Comparison of ENCODE assay signal across 8 cellular contexts in the genomic region with DNA sequence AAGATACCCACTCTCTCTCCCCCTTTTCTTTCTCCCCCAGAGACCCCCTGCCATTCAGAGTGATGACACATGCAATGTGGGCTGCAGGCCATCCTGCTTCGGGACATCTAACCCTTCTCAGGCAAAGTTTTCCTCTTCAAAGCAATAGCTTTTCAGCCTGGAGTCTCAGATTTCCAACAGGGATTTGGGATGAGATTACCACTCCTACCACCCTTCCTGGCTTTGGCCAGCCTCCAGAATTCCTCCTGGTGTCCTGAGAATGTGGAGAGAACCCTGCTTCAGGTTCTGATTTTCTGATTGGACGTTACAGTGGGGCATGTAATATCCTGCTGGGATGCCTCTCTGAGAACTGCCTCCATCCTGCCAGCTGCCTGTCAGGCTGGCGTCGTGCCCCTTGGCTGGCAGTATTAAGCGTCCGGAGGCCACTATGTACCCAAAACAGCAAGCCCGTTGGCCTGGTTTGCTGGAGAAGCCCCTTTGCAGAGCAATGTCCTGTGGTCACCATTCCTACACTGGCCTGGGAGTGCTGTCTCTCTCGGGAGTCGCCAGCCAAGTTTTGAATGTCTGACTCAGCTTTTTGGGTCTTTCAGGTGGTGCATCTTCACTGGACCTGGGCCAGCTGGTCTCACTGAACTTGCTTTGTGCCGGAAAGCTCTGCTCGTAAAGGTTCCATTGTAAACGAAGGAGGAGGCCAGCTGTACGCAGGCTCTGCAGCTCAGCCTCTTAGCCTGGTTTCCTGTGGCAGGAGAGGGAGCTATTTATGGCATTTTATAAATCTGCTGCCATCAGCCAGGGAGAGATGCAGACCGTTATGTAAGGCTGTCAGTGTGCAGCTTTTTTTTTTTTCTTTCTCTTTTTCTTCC. TPM values are rescaled to one million over a fixed set of nuclear protein-coding genes. Genes with fewer than 3 reads are reported as not detected.
DNase-seq lines count a peak whose midpoint lies in the region; ATAC-seq and TF ChIP-seq lines count a peak whose summit lies in the region.

No MANE protein-coding gene starts in this region.

- H3K27ac ChIP-seq in SJSA1 (peak overlapping the region; percentile 48), uterus (peak overlapping the region; percentile 59 to 79)

- TF ChIP-seq CTCF in epithelial cell of esophagus (IDR thresholded peaks at IDR 0.05; ENCODE audit: insufficient read depth, low read depth, low read length, missing control alignments) (no peak), uterus (IDR thresholded peaks at IDR 0.05) (no peak)

- no peaks in the 10 kb centered on the region for H3K27me3 ChIP-seq in SJSA1 (replicated peaks)
- H3K27me3 ChIP-seq in uterus, result no peaks in the 10 kb centered on the region

- peak; percentile 80 for ATAC-seq in Right ventricle myocardium inferior
- no peak for ATAC-seq in GM19328 (IDR thresholded peaks at IDR 0.05; ENCODE audit: unreplicated experiment)

- H3K36me3 ChIP-seq in SJSA1 (no peaks in the 10 kb centered on the region), uterus (no peaks in the 10 kb centered on the region)

- DNase-seq in Right ventricle myocardium inferior (ENCODE audit: missing footprints) (peak; percentile 86), cardiac septum (ENCODE audit: low spot score) (no peak), KG1 (lab: John Stamatoyannopoulos, UW) (peak; percentile 29), SJSA1 (ENCODE audit: low read depth in 1 of 2, low spot score in 2 of 2) (peak; percentile 65 to 68), epithelial cell of esophagus (ENCODE audit: low read depth) (peak; percentile 64), mucosa of gallbladder (ENCODE audit: low spot score) (peak; percentile 56), uterus (peak; percentile 60 to 76)

- no peak for TF ChIP-seq POLR2A in uterus (IDR thresholded peaks at IDR 0.05)

- peaks cover 26% of the 10 kb centered on the region for H3K4me1 ChIP-seq in SJSA1 (replicated peaks)
- peaks cover 15 to 21% of the 10 kb centered on the region in 2 donors for H3K4me1 ChIP-seq in uterus

- H3K9me3 ChIP-seq in SJSA1 (replicated peaks), result no peaks in the 10 kb centered on the region; the same call in 1 of the 2 replicates
- no peaks in the 10 kb centered on the region for H3K9me3 ChIP-seq in uterus

- H3K4me3 ChIP-seq in SJSA1 (peak overlapping the region; percentile 11), epithelial cell of esophagus (ENCODE audit: low read length) (no peak overlapping the region), uterus (peak overlapping the region; percentile 3 to 4)

- intact Hi-C loops in Right ventricle myocardium inferior (cut with DNase I) (no loop called here), cardiac septum (cut with DNase I) (loop anchor here (1.0 kb wide), 1 partner anchor 110 kb away; the partner anchor contains the start of gene ULK4), uterus (cut with DNase I; ENCODE audit: low total_unique reads) (no loop called here)

RNA-seq across cellular contexts. Expression of gene TRAK1, which starts 19.2 kb away (rescaled TPM):
- 267 TPM for total RNA-seq in Right ventricle myocardium inferior
- total RNA-seq in cardiac septum, result 246 TPM
- total RNA-seq in SJSA1 (2014; rRNA removed; shearing (Covaris generic)), result 8.1 and 15.4 TPM in 2 replicates
- total RNA-seq in mucosa of gallbladder, result 101 TPM
- total RNA-seq in uterus, result 10 to 100 TPM; 14.3 to 37.5 (median 21.4) TPM
